In the genomic region with DNA sequence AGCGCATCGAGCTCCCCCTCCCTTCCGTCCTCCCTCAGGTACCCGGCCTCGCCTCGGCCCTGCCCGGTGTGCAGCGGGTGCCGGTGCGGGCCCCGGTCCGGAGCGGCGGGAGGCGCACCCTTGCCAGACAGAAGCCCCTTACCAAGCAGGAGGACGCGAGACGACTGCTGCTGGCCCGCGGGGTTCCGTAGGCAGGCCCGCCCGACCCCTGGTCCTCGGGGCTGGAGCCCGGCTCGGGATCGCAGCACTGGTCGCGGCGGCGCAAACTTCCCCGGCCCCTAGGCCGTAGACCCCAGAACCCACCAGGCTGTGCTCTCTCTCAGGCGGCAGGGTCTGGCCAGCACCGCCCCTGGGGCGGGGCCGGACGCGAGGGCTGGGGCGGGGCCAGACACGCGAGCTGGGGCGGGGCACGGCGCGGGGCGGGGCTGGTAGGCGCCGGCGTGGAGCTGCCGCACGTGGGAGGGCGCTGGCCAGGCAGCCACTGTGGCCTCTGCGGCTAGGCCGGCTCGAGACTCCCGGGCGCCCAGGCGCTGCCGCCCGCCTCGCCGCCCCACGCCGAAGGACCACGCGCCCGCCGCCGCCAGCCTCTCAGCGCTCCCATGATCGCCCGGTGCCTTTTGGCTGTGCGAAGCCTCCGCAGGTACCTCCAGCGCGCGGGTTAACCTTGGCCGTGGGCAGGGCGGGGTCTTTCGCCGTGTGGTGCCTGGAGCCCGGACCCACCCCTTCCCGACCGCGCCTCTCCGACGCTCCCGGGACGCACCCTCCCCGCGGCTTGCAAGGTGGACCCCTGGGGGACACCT, we compare ENCODE assay signal across 8 cellular contexts. TPM values are rescaled to one million over a fixed set of nuclear protein-coding genes. Genes with fewer than 3 reads are reported as not detected.
A peak's percentile ranks its signal among the peaks of the same experiment; 100 is the strongest.
DNase-seq lines count a peak whose midpoint lies in the region; ATAC-seq and TF ChIP-seq lines count a peak whose summit lies in the region.

A gene (plus strand): TSS at position 431 of the 800 bp plus-strand sequence. CDS start 169 bp downstream, at position 600.
A gene with protein sequence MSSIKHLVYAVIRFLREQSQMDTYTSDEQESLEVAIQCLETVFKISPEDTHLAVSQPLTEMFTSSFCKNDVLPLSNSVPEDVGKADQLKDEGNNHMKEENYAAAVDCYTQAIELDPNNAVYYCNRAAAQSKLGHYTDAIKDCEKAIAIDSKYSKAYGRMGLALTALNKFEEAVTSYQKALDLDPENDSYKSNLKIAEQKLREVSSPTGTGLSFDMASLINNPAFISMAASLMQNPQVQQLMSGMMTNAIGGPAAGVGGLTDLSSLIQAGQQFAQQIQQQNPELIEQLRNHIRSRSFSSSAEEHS (minus strand): TSS at position 335 of the 800 bp plus-strand sequence. CDS start 1,302 bp downstream, outside the sequence.

- peak within 1 kb of the TSS; percentile 74 for H3K4me3 ChIP-seq in GM12864 (ENCODE audit: low read depth, low read length)
- H3K4me3 ChIP-seq in HEK293 (ENCODE audit: low read depth, low read length): peak within 1 kb of the TSS; percentile 96
- H3K4me3 ChIP-seq in left ventricle myocardium inferior: peak within 1 kb of the TSS; percentile 75
- peak within 1 kb of the TSS; percentile 99 for H3K4me3 ChIP-seq in psoas muscle
- peak within 1 kb of the TSS; percentile 98 for H3K4me3 ChIP-seq in urinary bladder (ENCODE audit: low read depth, low read length)

- POLR2A ChIA-PET in HEK293 (lab: Yijun Ruan, JAX): interaction anchor here (0.5 to 1.0 kb wide), 4 partner anchors 9 to 204 kb away, joined by 3 to 4 read pairs (median 4); a partner anchor contains a TSS

- H3K27ac ChIP-seq in HEK293 (ENCODE audit: extremely low read depth, low read depth, low read length): peak within 1 kb of the TSS; percentile 83
- peak within 1 kb of the TSS; percentile 67 for H3K27ac ChIP-seq in left ventricle myocardium inferior (replicated peaks)
- peak within 1 kb of the TSS; percentile 91 for H3K27ac ChIP-seq in psoas muscle
- H3K27ac ChIP-seq in urinary bladder (ENCODE audit: low read depth): peak within 1 kb of the TSS; percentile 60

- H3K9me3 ChIP-seq in HEK293 (ENCODE audit: control insufficient read depth, insufficient read depth, low read depth, low read length) (no peaks in the 10 kb centered on the region), left ventricle myocardium inferior (replicated peaks) (no peaks in the 10 kb centered on the region), psoas muscle (no peaks in the 10 kb centered on the region)

- ATAC-seq in psoas muscle: peak; percentile 97 to 99 (median 98)

- H3K36me3 ChIP-seq in HEK293 (ENCODE audit: control insufficient read depth in 2 of 2, insufficient read depth in 1 of 2, low read length in 2 of 2) (peaks cover 10 to 28% of the 10 kb centered on the region in 2 experiments; a peak in 2 of 3 replicates), left ventricle myocardium inferior (peaks cover 7% of the 10 kb centered on the region), psoas muscle (ENCODE audit: insufficient read depth in 1 of 2, low read depth in 1 of 2) (no peaks in the 10 kb centered on the region), urinary bladder (ENCODE audit: insufficient read depth) (no peaks in the 10 kb centered on the region)

- 0 to 1% (median 0%) methylated on average over 37 to 92 of the region's 92 CpGs for WGBS in psoas muscle, 3 donors
- WGBS in urinary bladder: under 1% methylated on average over 92 of the region's 92 CpGs

- intact Hi-C loops in T-helper 1 cell treated with Interleukin-12 subunit alpha and Interleukin-12 subunit beta and Interleukin-4 antibody, amounts not matched to agents 30 ng/mL and 1 ng/mL, for 36 hours (cut with micrococcal nuclease): loop anchor here (1.0 to 10.0 kb wide), 17 partner anchors 20 to 1485 kb away; a partner anchor contains a TSS
- intact Hi-C loops in left ventricle myocardium inferior (cut with micrococcal nuclease) (no loop called here), psoas muscle (cut with DNase I) (no loop called here)

- CTCF ChIA-PET in HEK293 (lab: Yijun Ruan, JAX): interaction anchor here (1.4 kb wide), 1 partner anchor 20 kb away, joined by 3 read pairs; no protein-coding TSS in a partner anchor

- H3K27me3 ChIP-seq in left ventricle myocardium inferior (ENCODE audit: low read depth) (no peaks in the 10 kb centered on the region), psoas muscle (ENCODE audit: insufficient read depth in 3 of 3, low read length in 2 of 3) (no peaks in the 10 kb centered on the region)

- TF ChIP-seq CTCF in GM12864 (IDR thresholded peaks at IDR 0.05; ENCODE audit: low read depth, low read length, missing control alignments): no peak
- peak; percentile 39; the same call in 1 of the 2 replicates for TF ChIP-seq CTCF in HEK293 (tag by site-specific recombination; IDR thresholded peaks at IDR 0.05)
- no peak for TF ChIP-seq CTCF in left ventricle myocardium inferior (IDR thresholded peaks at IDR 0.05; ENCODE audit: borderline replicate concordance)
- no peak for TF ChIP-seq CTCF in psoas muscle (IDR thresholded peaks at IDR 0.05)

- DNase-seq in GM12864 (ENCODE audit: low read depth) (no peak), MV-4-11 (lab: John Stamatoyannopoulos, UW) (peak; percentile 63), amniotic stem cell (lab: John Stamatoyannopoulos, UW) (peak; percentile 62), left ventricle myocardium inferior (peak; percentile 89), psoas muscle (peak; percentile 87 to 91)

- H3K4me1 ChIP-seq in HEK293 (ENCODE audit: control insufficient read depth, insufficient read depth, low read length) (peaks cover 6% of the 10 kb centered on the region; the same call in 1 of the 2 replicates), left ventricle myocardium inferior (peaks cover 46% of the 10 kb centered on the region), psoas muscle (peaks cover 31% of the 10 kb centered on the region), urinary bladder (ENCODE audit: insufficient read depth) (no peaks in the 10 kb centered on the region)

TF ChIP-seq in HEK293, 187 proteins besides CTCF, POLR2A, EP300 and RAD21 (continues in another document):
- TF ChIP-seq ZNF544 (tag by site-specific recombination; IDR thresholded peaks at IDR 0.05) (no peak), GLI2 (tag by site-specific recombination; IDR thresholded peaks at IDR 0.05; ENCODE audit: borderline replicate concordance, low read depth) (no peak), ZNF785 (tag by site-specific recombination; IDR thresholded peaks at IDR 0.05) (no peak), IKZF3 (tag by site-specific recombination; IDR thresholded peaks at IDR 0.05) (no peak), KLF1 (tag by site-specific recombination; IDR thresholded peaks at IDR 0.05) (peak; percentile 50), ZNF394 (tag by site-specific recombination; IDR thresholded peaks at IDR 0.05; ENCODE audit: borderline replicate concordance) (no peak), ZNF621 (tag by site-specific recombination; IDR thresholded peaks at IDR 0.05) (no peak), ZNF623 (tag by site-specific recombination; IDR thresholded peaks at IDR 0.05) (no peak), ZNF133 (tag by site-specific recombination; IDR thresholded peaks at IDR 0.05) (no peak), ZNF555 (tag by site-specific recombination; conservative IDR thresholded peaks at IDR 0.05) (no peak), ZNF211 (tag by site-specific recombination; IDR thresholded peaks at IDR 0.05; ENCODE audit: low read depth) (no peak), SETDB1 (IDR thresholded peaks at IDR 0.05; ENCODE audit: insufficient read length, low read length) (no peak), ZNF701 (tag by site-specific recombination; IDR thresholded peaks at IDR 0.05) (no peak), SP3 (tag by site-specific recombination; IDR thresholded peaks at IDR 0.05) (peak; percentile 47), ZBTB1 (tag by site-specific recombination; IDR thresholded peaks at IDR 0.05) (no peak)
- TF ChIP-seq, protein P1, sequence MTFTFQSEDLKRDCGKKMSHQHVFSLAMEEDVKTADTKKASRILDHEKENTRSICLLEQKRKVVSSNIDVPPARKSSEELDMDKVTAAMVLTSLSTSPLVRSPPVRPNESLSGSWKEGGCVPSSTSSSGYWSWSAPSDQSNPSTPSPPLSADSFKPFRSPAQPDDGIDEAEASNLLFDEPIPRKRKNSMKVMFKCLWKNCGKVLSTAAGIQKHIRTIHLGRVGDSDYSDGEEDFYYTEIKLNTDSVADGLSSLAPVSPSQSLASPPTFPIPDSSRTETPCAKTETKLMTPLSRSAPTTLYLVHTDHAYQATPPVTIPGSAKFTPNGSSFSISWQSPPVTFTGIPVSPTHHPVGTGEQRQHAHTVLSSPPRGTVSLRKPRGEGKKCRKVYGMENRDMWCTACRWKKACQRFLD (tag by site-specific recombination; IDR thresholded peaks at IDR 0.05): no peak
- TF ChIP-seq, protein P2, sequence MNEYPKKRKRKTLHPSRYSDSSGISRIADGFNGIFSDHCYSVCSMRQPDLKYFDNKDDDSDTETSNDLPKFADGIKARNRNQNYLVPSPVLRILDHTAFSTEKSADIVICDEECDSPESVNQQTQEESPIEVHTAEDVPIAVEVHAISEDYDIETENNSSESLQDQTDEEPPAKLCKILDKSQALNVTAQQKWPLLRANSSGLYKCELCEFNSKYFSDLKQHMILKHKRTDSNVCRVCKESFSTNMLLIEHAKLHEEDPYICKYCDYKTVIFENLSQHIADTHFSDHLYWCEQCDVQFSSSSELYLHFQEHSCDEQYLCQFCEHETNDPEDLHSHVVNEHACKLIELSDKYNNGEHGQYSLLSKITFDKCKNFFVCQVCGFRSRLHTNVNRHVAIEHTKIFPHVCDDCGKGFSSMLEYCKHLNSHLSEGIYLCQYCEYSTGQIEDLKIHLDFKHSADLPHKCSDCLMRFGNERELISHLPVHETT (tag by site-specific recombination; IDR thresholded peaks at IDR 0.05): no peak
- TF ChIP-seq, protein P3, sequence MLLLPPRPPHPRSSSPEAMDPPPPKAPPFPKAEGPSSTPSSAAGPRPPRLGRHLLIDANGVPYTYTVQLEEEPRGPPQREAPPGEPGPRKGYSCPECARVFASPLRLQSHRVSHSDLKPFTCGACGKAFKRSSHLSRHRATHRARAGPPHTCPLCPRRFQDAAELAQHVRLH (tag by site-specific recombination; IDR thresholded peaks at IDR 0.05): no peak

RNA-seq across cellular contexts. Expression of the first gene that starts in this region (rescaled TPM):
- total RNA-seq in T-helper 1 cell treated with Interleukin-12 subunit alpha and Interleukin-12 subunit beta and Interleukin-4 antibody, amounts not matched to agents 30 ng/mL and 1 ng/mL, for 36 hours: 7.9 and 12.1 TPM in 2 replicates
- total RNA-seq in left ventricle myocardium inferior (12.4 TPM), psoas muscle (10 to 100 TPM; 31.4 to 69.9 (median 45.1) TPM), urinary bladder (16.0 TPM)
- polyA plus RNA-seq in psoas muscle (10 to 100 TPM in 2 of 3 donors, 1 to 10 TPM in 1; 9.8 to 22.9 (median 11.4) TPM), urinary bladder (4.4 TPM)

RNA-seq across cellular contexts. Expression of the second gene that starts in this region (rescaled TPM):
- total RNA-seq in T-helper 1 cell treated with Interleukin-12 subunit alpha and Interleukin-12 subunit beta and Interleukin-4 antibody, amounts not matched to agents 30 ng/mL and 1 ng/mL, for 36 hours: 17.8 and 19.1 TPM in 2 replicates
- total RNA-seq in left ventricle myocardium inferior (7.1 TPM), psoas muscle (1 to 10 TPM; 3.6 to 7.6 (median 4.1) TPM), urinary bladder (11.5 TPM)
- polyA plus RNA-seq in psoas muscle (1 to 10 TPM in 2 of 3 donors, under 1 TPM in 1; 0.91 to 4.0 (median 1.9) TPM), urinary bladder (4.0 TPM)
